10 cellular contexts compared by ENCODE assay signal in genomic region chr11:71991494-71991893, GRCh38. TPM values are rescaled to one million over a fixed set of nuclear protein-coding genes. Genes with fewer than 3 reads are reported as not detected.
A peak's percentile ranks its signal among the peaks of the same experiment; 100 is the strongest.
DNase-seq lines count a peak whose midpoint lies in the region; ATAC-seq and TF ChIP-seq lines count a peak whose summit lies in the region.
"Had no signal": no experiment of that assay in that cellular context is flagged by ENCODE, and none has a peak within 500 bp of the region (broad histone marks: within the 10 kb centered on the region; RNA-seq: fewer than 3 reads in every experiment).

No MANE protein-coding gene starts in this region.

- ATAC-seq in GM18907 (IDR thresholded peaks at IDR 0.05; ENCODE audit: unreplicated experiment) (peak; percentile 57), HG02610 (IDR thresholded peaks at IDR 0.05; ENCODE audit: unreplicated experiment) (peak; percentile 77), naive B cell (ENCODE audit: low read depth in 2 of 2) (peak; percentile 93 to 94)
- ATAC-seq: PC-3 had no signal

- H3K27ac Mint-ChIP-seq in naive B cell (peak overlapping the region in 5 of 6 donors; percentile 5 to 87 (median 83)), osteocyte (ENCODE audit: unreplicated experiment) (no peak overlapping the region)

- no peaks in the 10 kb centered on the region for H3K36me3 Mint-ChIP-seq in naive B cell
- H3K36me3 Mint-ChIP-seq in osteocyte (ENCODE audit: unreplicated experiment): peaks cover 17% of the 10 kb centered on the region

- H3K4me1 Mint-ChIP-seq in naive B cell: peaks cover 38 to 67% (median 54%) of the 10 kb centered on the region in 3 donors
- peaks cover 4% of the 10 kb centered on the region for H3K4me1 Mint-ChIP-seq in osteocyte (ENCODE audit: unreplicated experiment)

- H3K9me3 Mint-ChIP-seq in naive B cell: peaks cover 0 to 6% (median 0%) of the 10 kb centered on the region in 7 donors
- H3K9me3 Mint-ChIP-seq in osteocyte (ENCODE audit: unreplicated experiment): no peaks in the 10 kb centered on the region
- H3K9me3 Mint-ChIP-seq: central memory CD8-positive, alpha-beta T cell had no signal

- H3K4me3 Mint-ChIP-seq in naive B cell (peak overlapping the region in 7 of 8 donors; percentile 1 to 81 (median 24)), osteocyte (ENCODE audit: unreplicated experiment) (no peak overlapping the region)
- H3K4me3 Mint-ChIP-seq: central memory CD8-positive, alpha-beta T cell had no signal

- DNase-seq in Kasumi-1 (lab: John Stamatoyannopoulos, UW): peak; percentile 81 to 87
- DNase-seq in naive B cell: peak; percentile 75
- DNase-seq in nucleus accumbens (lab: John Stamatoyannopoulos, UW): no peak
- DNase-seq in iPS-NIHi11 (ENCODE audit: low spot score): no peak
- no peak for DNase-seq in activated CD4-positive, alpha-beta T cell treated with anti-CD3 and anti-CD28 coated beads, Interleukin-2, amount 50 U/mL, for 1 hour
- DNase-seq in osteocyte (ENCODE audit: extremely low spot score, unreplicated experiment): no peak
- DNase-seq: PC-3 had no signal

- no peak for TF ChIP-seq CTCF in osteocyte (IDR thresholded peaks at IDR 0.05)

- no peaks in the 10 kb centered on the region for H3K27me3 Mint-ChIP-seq in naive B cell
- no peaks in the 10 kb centered on the region for H3K27me3 Mint-ChIP-seq in osteocyte (ENCODE audit: unreplicated experiment)
- H3K27me3 Mint-ChIP-seq: central memory CD8-positive, alpha-beta T cell had no signal

RNA-seq across cellular contexts. Expression of gene IL18BP, which starts 7.2 kb away (rescaled TPM):
- polyA plus RNA-seq in naive B cell (ENCODE audit: low read depth in 6 of 6): 10 to 100 TPM in 1 of 6 donors, 1 to 10 TPM in 5; 2.1 to 10.4 (median 5.7) TPM
- total RNA-seq in osteocyte: 8.8 and 9.6 TPM in 2 replicates

Comparison
In these comparisons a context has a peak if more than half of its experiments do, and no peak if none do; other contexts are left out.
1. DNase-seq: peak in Kasumi-1 (2 of 2) and naive B cell (single experiment); none in nucleus accumbens (0 of 56), iPS-NIHi11 (single experiment), activated CD4-positive, alpha-beta T cell treated with anti-CD3 and anti-CD28 coated beads, Interleukin-2, amount 50 U/mL, for 1 hour (single experiment) and osteocyte (single experiment).
2. Peak in every context shown above with its lines, with median percentiles within 50 percentile points of each other: ATAC-seq.